Comparison of ENCODE assay signal across 9 cellular contexts in the genomic region with DNA sequence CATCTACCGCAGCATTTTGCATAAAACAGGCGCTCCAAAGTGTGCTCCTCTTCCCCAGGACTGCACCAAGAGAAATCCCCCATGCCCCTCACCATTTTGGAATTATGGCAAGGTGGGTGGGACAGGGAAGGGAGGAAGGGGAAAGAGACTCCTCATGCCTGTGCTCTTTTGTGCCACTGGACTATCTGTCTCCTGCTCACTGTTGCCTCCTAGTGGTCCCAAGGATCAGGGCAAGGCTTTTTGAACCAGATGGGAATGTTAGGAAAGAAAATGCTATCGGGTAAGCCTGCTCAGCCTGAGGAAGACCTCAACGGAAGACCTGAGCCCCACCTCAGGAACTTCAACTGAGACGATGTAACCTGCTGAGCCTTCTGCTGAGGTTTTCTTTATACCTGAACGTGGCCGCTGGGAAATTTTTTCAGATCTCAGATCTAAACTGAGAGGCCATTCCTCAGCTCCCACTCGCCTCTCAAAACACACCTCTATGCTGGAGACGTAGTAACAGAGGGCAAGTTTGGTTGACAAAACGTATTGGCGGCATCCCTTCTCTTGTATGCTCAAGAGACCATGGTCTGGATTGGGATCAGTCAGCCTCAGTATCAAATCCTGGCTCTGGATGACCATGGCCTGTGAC. TPM values are rescaled to one million over a fixed set of nuclear protein-coding genes. Genes with fewer than 3 reads are reported as not detected.
DNase-seq lines count a peak whose midpoint lies in the region; ATAC-seq and TF ChIP-seq lines count a peak whose summit lies in the region.
"Had no signal": no experiment of that assay in that cellular context is flagged by ENCODE, and none has a peak within 500 bp of the region (broad histone marks: within the 10 kb centered on the region; RNA-seq: fewer than 3 reads in every experiment).

No MANE protein-coding gene starts in this region.

- H3K4me2 ChIP-seq in neuronal stem cell (ENCODE audit: insufficient read depth, low read length, poor library complexity, severe bottlenecking) = no peak overlapping the region

- CTCF ChIA-PET in activated CD4-positive, alpha-beta T cell treated with anti-CD3 and anti-CD28 coated beads, Interleukin-2, amount 10 ng/mL, durations not matched to agents 7 days and 5 days (lab: Charles Lee) = interaction anchor here (1.0 kb wide), 1 partner anchor 13 kb away, joined by 3 read pairs; no protein-coding TSS in a partner anchor

- H3K27ac ChIP-seq in esophagus squamous epithelium (no peak overlapping the region), neuronal stem cell (replicated peaks; ENCODE audit: low read length) (no peak overlapping the region)

- H3K4me3 ChIP-seq in esophagus squamous epithelium (no peak overlapping the region), neuronal stem cell (ENCODE audit: low read length in 2 of 2) (no peak overlapping the region)

- H3K36me3 ChIP-seq in esophagus squamous epithelium (no peaks in the 10 kb centered on the region), neuronal stem cell (replicated peaks in 1 of 2; ENCODE audit: control insufficient read depth in 2 of 2, insufficient read depth in 2 of 2, low read length in 2 of 2) (no peaks in the 10 kb centered on the region)

- DNase-seq in NOMO-1 treated with DMSO at 0.1 percent for 48 hours (lab: John Stamatoyannopoulos, UW; ENCODE audit: unreplicated experiment) (peak; percentile 4), NOMO-1 treated with dmso at 0.1 percent for 144 hours (lab: John Stamatoyannopoulos, UW; ENCODE audit: unreplicated experiment) (no peak), MV-4-11 (lab: John Stamatoyannopoulos, UW) (peak; percentile 2), esophagus squamous epithelium (lab: John Stamatoyannopoulos, UW) (no peak), neuronal stem cell (ENCODE audit: low spot score) (peak; percentile 65), GF-D8 (lab: John Stamatoyannopoulos, UW) (no peak)
- peak; percentile 18 for DNase-seq in activated CD4-positive, alpha-beta T cell treated with anti-CD3 and anti-CD28 coated beads, Interleukin-2, amount 10 ng/mL, durations not matched to agents 7 days and 5 days

- no peaks in the 10 kb centered on the region for H3K4me1 ChIP-seq in esophagus squamous epithelium
- peaks cover 0 to 5% of the 10 kb centered on the region in 2 donors for H3K4me1 ChIP-seq in neuronal stem cell (ENCODE audit: control insufficient read depth in 2 of 2, insufficient read depth in 1 of 2, low read depth in 1 of 2, low read length in 2 of 2)

- H3K9me3 ChIP-seq in esophagus squamous epithelium = no peaks in the 10 kb centered on the region
- no peaks in the 10 kb centered on the region for H3K9me3 ChIP-seq in neuronal stem cell (replicated peaks in 1 of 2; ENCODE audit: control insufficient read depth in 2 of 2, insufficient read depth in 1 of 2, low read depth in 1 of 2, low read length in 2 of 2)

- intact Hi-C loops in esophagus squamous epithelium (cut with DNase I) = no loop called here

- H3K36me3 Mint-ChIP-seq in activated CD4-positive, alpha-beta T cell treated with anti-CD3 and anti-CD28 coated beads, Interleukin-2, amount 10 ng/mL, durations not matched to agents 7 days and 5 days (ENCODE audit: low read depth) = no peaks in the 10 kb centered on the region

- WGBS in esophagus squamous epithelium, 2 donors = 48 to 49% methylated on average over 9 to 11 of the region's 11 CpGs
- WGBS in neuronal stem cell (ENCODE audit: extremely low coverage in 2 of 2, insufficient read length in 2 of 2, insufficient replicate concordance in 1 of 2), 2 donors = no CpG with 5 or more reads among the region's 11 CpGs

- no peak overlapping the region for H2AFZ ChIP-seq in neuronal stem cell (ENCODE audit: low read length)

- H2BK120ac ChIP-seq in neuronal stem cell (ENCODE audit: low read depth, low read length) = no peak overlapping the region

- H3K27me3 ChIP-seq in esophagus squamous epithelium (peaks cover 0 to 63% (median 0%) of the 10 kb centered on the region in 4 donors), neuronal stem cell (ENCODE audit: control insufficient read depth in 3 of 3, insufficient read depth in 3 of 3, low read depth in 1 of 3, low read length in 3 of 3) (no peaks in the 10 kb centered on the region)

- H3K4me3 Mint-ChIP-seq in activated CD4-positive, alpha-beta T cell treated with anti-CD3 and anti-CD28 coated beads, Interleukin-2, amount 10 ng/mL, durations not matched to agents 7 days and 5 days = no peak overlapping the region
- H3K4me3 Mint-ChIP-seq: central memory CD8-positive, alpha-beta T cell had no signal

- H2AK5ac ChIP-seq in neuronal stem cell (ENCODE audit: low read depth, low read length) = no peak overlapping the region

- H3K9ac ChIP-seq in neuronal stem cell (ENCODE audit: low read depth, low read length, poor library complexity) = no peak overlapping the region

- H3K14ac ChIP-seq in neuronal stem cell (ENCODE audit: low read length) = no peak overlapping the region

- no peak overlapping the region for H4K91ac ChIP-seq in neuronal stem cell (ENCODE audit: low read depth, low read length, poor library complexity)

- no peak overlapping the region for H3K4ac ChIP-seq in neuronal stem cell (ENCODE audit: low read length)

- H3K79me1 ChIP-seq in neuronal stem cell (ENCODE audit: low read depth, low read length) = no peaks in the 10 kb centered on the region

- no peak overlapping the region for H2BK12ac ChIP-seq in neuronal stem cell (ENCODE audit: low read length)

- H3K4me1 Mint-ChIP-seq in activated CD4-positive, alpha-beta T cell treated with anti-CD3 and anti-CD28 coated beads, Interleukin-2, amount 10 ng/mL, durations not matched to agents 7 days and 5 days = no peaks in the 10 kb centered on the region
- H3K4me1 Mint-ChIP-seq: central memory CD8-positive, alpha-beta T cell had no signal

- no peak for ATAC-seq in GM21423 (IDR thresholded peaks at IDR 0.05; ENCODE audit: unreplicated experiment)

- POLR2A ChIA-PET in activated CD4-positive, alpha-beta T cell treated with anti-CD3 and anti-CD28 coated beads, Interleukin-2, amount 10 ng/mL, durations not matched to agents 7 days and 5 days (lab: Charles Lee) = no interaction called here

- peak in 5 of 6 experiments; percentile 39 to 77 (median 64) for TF ChIP-seq CTCF in esophagus squamous epithelium (IDR thresholded peaks at IDR 0.05)

- no peak for TF ChIP-seq POLR2A in esophagus squamous epithelium (IDR thresholded peaks at IDR 0.05)

- no peak overlapping the region for H4K8ac ChIP-seq in neuronal stem cell (ENCODE audit: low read depth, low read length)

- H2BK15ac ChIP-seq in neuronal stem cell (ENCODE audit: low read length) = no peak overlapping the region

- H3K23ac ChIP-seq in neuronal stem cell (ENCODE audit: low read depth, low read length, poor library complexity) = no peak overlapping the region

- H2BK5ac ChIP-seq in neuronal stem cell (ENCODE audit: low read length) = no peak overlapping the region

- no peaks in the 10 kb centered on the region for H3K9me3 Mint-ChIP-seq in activated CD4-positive, alpha-beta T cell treated with anti-CD3 and anti-CD28 coated beads, Interleukin-2, amount 10 ng/mL, durations not matched to agents 7 days and 5 days
- H3K9me3 Mint-ChIP-seq: central memory CD8-positive, alpha-beta T cell had no signal

- no peak overlapping the region for H3K27ac Mint-ChIP-seq in activated CD4-positive, alpha-beta T cell treated with anti-CD3 and anti-CD28 coated beads, Interleukin-2, amount 10 ng/mL, durations not matched to agents 7 days and 5 days

- H3K27me3 Mint-ChIP-seq in activated CD4-positive, alpha-beta T cell treated with anti-CD3 and anti-CD28 coated beads, Interleukin-2, amount 10 ng/mL, durations not matched to agents 7 days and 5 days = peaks cover 2% of the 10 kb centered on the region

- no peak overlapping the region for H3K18ac ChIP-seq in neuronal stem cell (ENCODE audit: low read length)

RNA-seq across cellular contexts. Expression of gene SPACA3, which starts 58.3 kb away (rescaled TPM):
- not detected for total RNA-seq in activated CD4-positive, alpha-beta T cell treated with anti-CD3 and anti-CD28 coated beads, Interleukin-2, amount 10 ng/mL, durations not matched to agents 7 days and 5 days
- total RNA-seq in esophagus squamous epithelium = not detected
- polyA plus RNA-seq in neuronal stem cell (2013, experiment 1 of 2) = not detected
- polyA plus RNA-seq in neuronal stem cell (2013, experiment 2 of 2) = not detected

Comparison
In these comparisons a context has a peak if more than half of its experiments do, and no peak if none do; other contexts are left out.
1. DNase-seq: peak in NOMO-1 treated with DMSO at 0.1 percent for 48 hours (single experiment), MV-4-11 (single experiment), activated CD4-positive, alpha-beta T cell treated with anti-CD3 and anti-CD28 coated beads, Interleukin-2, amount 10 ng/mL, durations not matched to agents 7 days and 5 days (single experiment) and neuronal stem cell (single experiment); none in NOMO-1 treated with dmso at 0.1 percent for 144 hours (single experiment), esophagus squamous epithelium (single experiment) and GF-D8 (single experiment).